Comparison of ENCODE assay signal across 20 cellular contexts in the genomic region with DNA sequence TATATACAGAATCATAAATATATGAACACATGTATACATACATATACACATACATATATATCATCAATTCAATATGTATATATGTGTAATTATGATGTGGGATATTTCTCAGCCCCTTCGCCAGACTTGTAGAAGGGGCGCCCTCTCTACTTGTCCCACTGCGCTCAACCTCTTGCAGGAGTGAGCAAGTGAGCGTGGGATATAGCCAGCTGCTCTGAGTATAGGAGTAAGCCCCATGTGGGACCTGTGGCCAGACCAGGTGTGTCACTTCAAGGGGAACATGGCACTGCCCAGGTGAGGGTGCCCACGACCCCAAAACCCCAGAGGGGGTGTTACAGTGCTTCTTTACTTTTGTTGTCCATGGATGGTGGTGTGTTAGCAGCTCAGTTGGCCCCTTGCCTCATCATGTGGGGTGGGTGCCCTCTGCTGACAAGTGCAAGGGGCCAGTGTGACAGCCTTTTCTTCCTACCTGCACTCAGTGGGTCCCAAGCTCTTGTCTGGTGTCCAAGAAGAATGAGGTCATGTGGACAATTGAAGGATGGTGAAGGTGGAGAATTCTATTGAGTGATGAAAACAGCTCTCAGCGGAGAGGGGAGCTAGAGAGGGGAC.
DNase-seq lines count a peak whose midpoint lies in the region; ATAC-seq and TF ChIP-seq lines count a peak whose summit lies in the region.
"Had no signal": no experiment of that assay in that cellular context is flagged by ENCODE, and none has a peak within 500 bp of the region (broad histone marks: within the 10 kb centered on the region; RNA-seq: fewer than 3 reads in every experiment).

No MANE protein-coding gene starts in this region.

- H3K4me1 ChIP-seq in RWPE2 (ENCODE audit: insufficient read depth, poor library complexity, severe bottlenecking) (no peaks in the 10 kb centered on the region), spleen (no peaks in the 10 kb centered on the region)

- ATAC-seq in RWPE2 (ENCODE audit: low read depth) (no peak), esophagus mucosa (peak; percentile 20)
- ATAC-seq: GM12878 had no signal

- H3K27ac Mint-ChIP-seq in Calu3 (ENCODE audit: unreplicated experiment), result no peak overlapping the region
- H3K27ac Mint-ChIP-seq in activated T-helper 1 cell treated with anti-CD3 and anti-CD28 coated beads, Interleukin-12 subunit alpha, Interleukin-12 subunit beta, Interleukin-2, Interleukin-4 antibody, amounts not matched to agents 30 ng/mL and 10 ng/mL and 1 ng/mL, durations not matched to agents 14 hours and 24 hours and 36 hours, result no peak overlapping the region
- H3K27ac Mint-ChIP-seq: CD14-positive monocyte had no signal

- no peaks in the 10 kb centered on the region for H3K36me3 Mint-ChIP-seq in Calu3 (ENCODE audit: insufficient read depth, unreplicated experiment)
- no peaks in the 10 kb centered on the region for H3K36me3 Mint-ChIP-seq in activated T-helper 1 cell treated with anti-CD3 and anti-CD28 coated beads, Interleukin-12 subunit alpha, Interleukin-12 subunit beta, Interleukin-2, Interleukin-4 antibody, amounts not matched to agents 30 ng/mL and 10 ng/mL and 1 ng/mL, durations not matched to agents 14 hours and 24 hours and 36 hours (ENCODE audit: low read depth)
- H3K36me3 Mint-ChIP-seq: CD14-positive monocyte had no signal

- H3K36me3 ChIP-seq in RWPE2 (ENCODE audit: low read depth) (no peaks in the 10 kb centered on the region), spleen (no peaks in the 10 kb centered on the region)

- DNase-seq in Calu3 (peak; percentile 7), RWPE2 (ENCODE audit: low spot score) (no peak), spleen (peak; percentile 47), amygdala (lab: John Stamatoyannopoulos, UW) (no peak)
- DNase-seq in activated T-helper 1 cell treated with anti-CD3 and anti-CD28 coated beads, Interleukin-12 subunit alpha, Interleukin-12 subunit beta, Interleukin-2, Interleukin-4 antibody, amounts not matched to agents 30 ng/mL and 10 ng/mL and 1 ng/mL, durations not matched to agents 14 hours and 24 hours and 36 hours (ENCODE audit: low spot score), result no peak
- DNase-seq in activated CD4-positive, alpha-beta T cell treated with anti-CD3 and anti-CD28 coated beads for 1 hour, result no peak
- DNase-seq: DMS79 treated with DMSO at 0.1 percent for 48 hours, GM23248, HCEC 1CT, NCI-H1694 treated with DMSO at 0.1 percent for 48 hours, NCI-H2081 treated with DMSO at 0.1 percent for 48 hours, NCI-H446, NCI-H526, SHP77 treated with DMSO at 0.1 percent for 48 hours, SW 1271 had no signal

- H3K4me3 Mint-ChIP-seq in Calu3 (ENCODE audit: low read depth, unreplicated experiment), result no peak overlapping the region
- no peak overlapping the region for H3K4me3 Mint-ChIP-seq in activated T-helper 1 cell treated with anti-CD3 and anti-CD28 coated beads, Interleukin-12 subunit alpha, Interleukin-12 subunit beta, Interleukin-2, Interleukin-4 antibody, amounts not matched to agents 30 ng/mL and 10 ng/mL and 1 ng/mL, durations not matched to agents 14 hours and 24 hours and 36 hours
- H3K4me3 Mint-ChIP-seq: CD14-positive monocyte, IgD-negative memory B cell had no signal

- no peak for TF ChIP-seq POLR2A in spleen (IDR thresholded peaks at IDR 0.05)

- CTCF ChIA-PET in Calu3 (lab: Charles Lee), result interaction anchor here (0.8 to 1.0 kb wide), 2 partner anchors 319 to 471 kb away, joined by 3 to 4 read pairs; no protein-coding TSS in a partner anchor

- no TSS peak for BruUV-seq in Calu3 (replicated peaks; lab: Mats Ljungman, UMichigan)

- no peak overlapping the region for H3K4me3 ChIP-seq in RWPE2 (ENCODE audit: severe bottlenecking)
- no peak overlapping the region for H3K4me3 ChIP-seq in spleen
- H3K4me3 ChIP-seq: GM12878, GM23248, SK-N-MC had no signal

- 82 to 91% (median 87%) methylated on average over 6 of the region's 6 CpGs for WGBS in spleen, 5 donors

- H3K27me3 ChIP-seq in RWPE2 (ENCODE audit: insufficient read depth, poor library complexity, severe bottlenecking) (peaks cover 13% of the 10 kb centered on the region), spleen (replicated peaks in 1 of 7) (no peaks in the 10 kb centered on the region)

- TF ChIP-seq CTCF in Calu3 (IDR thresholded peaks at IDR 0.05; ENCODE audit: unreplicated experiment), result no peak
- TF ChIP-seq CTCF in RWPE2 (IDR thresholded peaks at IDR 0.05; ENCODE audit: poor library complexity, severe bottlenecking), result peak; percentile 12
- no peak for TF ChIP-seq CTCF in spleen (IDR thresholded peaks at IDR 0.05 in 8 of 11, conservative IDR thresholded peaks at IDR 0.05 in 3 of 11)

- H3K27ac ChIP-seq in RWPE2 (ENCODE audit: poor library complexity, severe bottlenecking), result no peak overlapping the region
- no peak overlapping the region for H3K27ac ChIP-seq in spleen
- H3K27ac ChIP-seq: GM23248, SK-N-MC had no signal

- no peaks in the 10 kb centered on the region for H3K9me3 ChIP-seq in RWPE2 (ENCODE audit: severe bottlenecking)
- H3K9me3 ChIP-seq in spleen, result no peaks in the 10 kb centered on the region

- intact Hi-C loops in Calu3 (cut with micrococcal nuclease; ENCODE audit: unreplicated experiment), result loop anchor here (10.0 kb wide), 1 partner anchor 318 kb away; no protein-coding TSS in a partner anchor
- intact Hi-C loops in spleen (cut with DNase I; ENCODE audit: low total_unique reads), result no loop called here
- intact Hi-C loops in activated T-helper 1 cell treated with anti-CD3 and anti-CD28 coated beads, Interleukin-12 subunit alpha, Interleukin-12 subunit beta, Interleukin-2, Interleukin-4 antibody, amounts not matched to agents 30 ng/mL and 10 ng/mL and 1 ng/mL, durations not matched to agents 14 hours and 24 hours and 36 hours (cut with micrococcal nuclease), result no loop called here

- H3K4me1 Mint-ChIP-seq in Calu3 (ENCODE audit: low read depth, unreplicated experiment), result no peaks in the 10 kb centered on the region
- H3K4me1 Mint-ChIP-seq in activated T-helper 1 cell treated with anti-CD3 and anti-CD28 coated beads, Interleukin-12 subunit alpha, Interleukin-12 subunit beta, Interleukin-2, Interleukin-4 antibody, amounts not matched to agents 30 ng/mL and 10 ng/mL and 1 ng/mL, durations not matched to agents 14 hours and 24 hours and 36 hours (ENCODE audit: low read depth), result no peaks in the 10 kb centered on the region
- H3K4me1 Mint-ChIP-seq: CD14-positive monocyte, IgD-negative memory B cell had no signal

- peaks cover 4% of the 10 kb centered on the region for H3K9me3 Mint-ChIP-seq in Calu3 (ENCODE audit: low read depth, unreplicated experiment)
- no peaks in the 10 kb centered on the region for H3K9me3 Mint-ChIP-seq in activated T-helper 1 cell treated with anti-CD3 and anti-CD28 coated beads, Interleukin-12 subunit alpha, Interleukin-12 subunit beta, Interleukin-2, Interleukin-4 antibody, amounts not matched to agents 30 ng/mL and 10 ng/mL and 1 ng/mL, durations not matched to agents 14 hours and 24 hours and 36 hours

- no peaks in the 10 kb centered on the region for H3K27me3 Mint-ChIP-seq in Calu3 (ENCODE audit: unreplicated experiment)
- no peaks in the 10 kb centered on the region for H3K27me3 Mint-ChIP-seq in activated T-helper 1 cell treated with anti-CD3 and anti-CD28 coated beads, Interleukin-12 subunit alpha, Interleukin-12 subunit beta, Interleukin-2, Interleukin-4 antibody, amounts not matched to agents 30 ng/mL and 10 ng/mL and 1 ng/mL, durations not matched to agents 14 hours and 24 hours and 36 hours (ENCODE audit: insufficient read depth)
- H3K27me3 Mint-ChIP-seq: IgD-negative memory B cell had no signal

Comparison
In these comparisons a context has a peak if more than half of its experiments do, and no peak if none do; other contexts are left out.
1. DNase-seq: peak in Calu3 (single experiment) and spleen (single experiment); none in RWPE2 (single experiment), activated T-helper 1 cell treated with anti-CD3 and anti-CD28 coated beads, Interleukin-12 subunit alpha, Interleukin-12 subunit beta, Interleukin-2, Interleukin-4 antibody, amounts not matched to agents 30 ng/mL and 10 ng/mL and 1 ng/mL, durations not matched to agents 14 hours and 24 hours and 36 hours (single experiment), activated CD4-positive, alpha-beta T cell treated with anti-CD3 and anti-CD28 coated beads for 1 hour (single experiment) and amygdala (0 of 56).